6 cellular contexts compared by ENCODE assay signal in the genomic region with DNA sequence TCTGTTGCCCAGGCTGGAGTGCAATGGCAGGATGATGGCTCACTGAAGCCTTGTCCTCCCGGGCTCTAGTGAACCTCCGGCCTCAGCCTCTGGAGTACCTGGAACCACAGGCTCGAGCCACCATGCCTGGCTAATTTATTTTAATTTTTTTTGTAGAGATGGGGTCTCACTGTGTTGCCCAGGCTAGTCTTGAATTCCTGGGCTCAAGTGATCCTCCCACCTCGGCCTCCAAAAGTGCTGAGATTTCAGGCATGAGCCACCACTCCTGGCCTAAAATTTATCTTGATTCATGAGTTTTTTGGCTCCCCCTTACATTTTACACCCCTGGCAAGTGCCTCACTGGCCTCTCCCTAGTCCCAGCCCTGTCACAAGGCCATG. TPM values are rescaled to one million over a fixed set of nuclear protein-coding genes. Genes with fewer than 3 reads are reported as not detected.
DNase-seq lines count a peak whose midpoint lies in the region; ATAC-seq and TF ChIP-seq lines count a peak whose summit lies in the region.

No MANE protein-coding gene starts in this region.

- CTCF ChIA-PET in PC-3 (lab: Charles Lee), result interaction anchor here (1.0 kb wide), 1 partner anchor 17 kb away, joined by 3 read pairs; no protein-coding TSS in a partner anchor

- TSS peak; percentile 9 for BruUV-seq in PC-3 (replicated peaks; lab: Mats Ljungman, UMichigan)

- H3K9ac ChIP-seq in PC-3 (ENCODE audit: low read length) (no peak overlapping the region), endodermal cell (ENCODE audit: extremely low read depth, low read length, poor library complexity, severe bottlenecking) (no peak overlapping the region)

- H3K27ac Mint-ChIP-seq in endodermal cell, result peak overlapping the region; percentile 62

- H3K4me3 ChIP-seq in PC-3 (ENCODE audit: low read length) (no peak overlapping the region), endodermal cell (ENCODE audit: low read length) (no peak overlapping the region), spleen (no peak overlapping the region)

- no peaks in the 10 kb centered on the region for H3K9me2 ChIP-seq in PC-3 (replicated peaks; ENCODE audit: low read length)

- no peaks in the 10 kb centered on the region for H3K9me3 ChIP-seq in PC-3 (ENCODE audit: low read length)
- no peaks in the 10 kb centered on the region for H3K9me3 ChIP-seq in endodermal cell (ENCODE audit: control insufficient read depth, low read length)
- H3K9me3 ChIP-seq in spleen, result no peaks in the 10 kb centered on the region

- 85 to 95% methylated on average over 3 to 4 of the region's 4 CpGs for WGBS in endodermal cell (ENCODE audit: insufficient coverage in 1 of 2, insufficient read length in 1 of 2), 2 experiments
- WGBS in spleen, 5 donors, result 93 to 98% (median 95%) methylated on average over 4 of the region's 4 CpGs

- H3K27me3 ChIP-seq in PC-3 (ENCODE audit: low read length) (no peaks in the 10 kb centered on the region), endodermal cell (ENCODE audit: control insufficient read depth, insufficient read depth, low read length, poor library complexity, severe bottlenecking) (no peaks in the 10 kb centered on the region), spleen (replicated peaks in 1 of 7) (peaks cover 0 to 16% (median 0%) of the 10 kb centered on the region in 7 donors)

- H3K4me3 Mint-ChIP-seq in endodermal cell, result peak overlapping the region; percentile 10

- DNase-seq in PC-3, result no peak
- no peak for DNase-seq in endodermal cell
- no peak for DNase-seq in spleen
- no peak for DNase-seq in GM19240 (ENCODE audit: insufficient read length, low spot score)

- TF ChIP-seq POLR2A in spleen (IDR thresholded peaks at IDR 0.05), result no peak

- no peaks in the 10 kb centered on the region for H3K9me3 Mint-ChIP-seq in endodermal cell

- no peak overlapping the region for H3K4me2 ChIP-seq in PC-3 (ENCODE audit: low read length)

- intact Hi-C loops in PC-3 (cut with micrococcal nuclease), result loop anchor here (1.0 kb wide), 1 partner anchor 16 kb away; no protein-coding TSS in a partner anchor
- intact Hi-C loops in spleen (cut with DNase I; ENCODE audit: low total_unique reads), result no loop called here

- H3K4me1 ChIP-seq in PC-3 (ENCODE audit: insufficient read depth, low read length) (peaks cover 29% of the 10 kb centered on the region), endodermal cell (ENCODE audit: control insufficient read depth, insufficient read depth, low read length) (peaks cover 24% of the 10 kb centered on the region), spleen (peaks cover 25 to 88% (median 74%) of the 10 kb centered on the region in 6 donors)

- peaks cover 4% of the 10 kb centered on the region for H3F3A ChIP-seq in PC-3 (ENCODE audit: low read length, unreplicated experiment)

- H3K79me2 ChIP-seq in PC-3 (ENCODE audit: low read length), result peaks cover 21% of the 10 kb centered on the region

- POLR2A ChIA-PET in PC-3 (lab: Charles Lee; ENCODE audit: unreplicated experiment), result no interaction called here

- no peak overlapping the region for H2AFZ ChIP-seq in PC-3 (ENCODE audit: low read length)

- H3K36me3 ChIP-seq in PC-3 (ENCODE audit: low read depth, low read length) (no peaks in the 10 kb centered on the region), endodermal cell (ENCODE audit: control insufficient read depth, insufficient read depth, low read length) (no peaks in the 10 kb centered on the region), spleen (no peaks in the 10 kb centered on the region)

- H3K27me3 Mint-ChIP-seq in endodermal cell (ENCODE audit: insufficient read depth), result peaks cover 2% of the 10 kb centered on the region

- ATAC-seq in PC-3, result no peak
- no peak for ATAC-seq in GM18861 (IDR thresholded peaks at IDR 0.05; ENCODE audit: unreplicated experiment)
- no peak for ATAC-seq in GM18502 (IDR thresholded peaks at IDR 0.05; ENCODE audit: poor library complexity, unreplicated experiment)

- peaks cover 5% of the 10 kb centered on the region; the same call in 1 of the 2 replicates for H4K20me1 ChIP-seq in PC-3 (ENCODE audit: low read length)

- H3K27ac ChIP-seq in PC-3 (ENCODE audit: low read length), result no peak overlapping the region
- no peak overlapping the region for H3K27ac ChIP-seq in endodermal cell (ENCODE audit: low read depth, low read length)
- H3K27ac ChIP-seq in spleen, result peak overlapping the region in 5 of 8 donors; percentile 1 to 80 (median 54)

- no peaks in the 10 kb centered on the region for H3K36me3 Mint-ChIP-seq in endodermal cell (ENCODE audit: low read depth)

- H3K4me1 Mint-ChIP-seq in endodermal cell, result peaks cover 52% of the 10 kb centered on the region

- TF ChIP-seq CTCF in PC-3 (conservative IDR thresholded peaks at IDR 0.05; ENCODE audit: low read depth, low read length), result no peak
- no peak for TF ChIP-seq CTCF in endodermal cell (conservative IDR thresholded peaks at IDR 0.05)
- TF ChIP-seq CTCF in spleen (IDR thresholded peaks at IDR 0.05 in 8 of 11, conservative IDR thresholded peaks at IDR 0.05 in 3 of 11), result no peak

RNA-seq across cellular contexts. Expression of gene SLC29A1, which starts 2.5 kb away (rescaled TPM):
- total RNA-seq in PC-3 (2014; rRNA removed) (54.7 and 60.4 TPM in 2 replicates), endodermal cell (100 to 1,000 TPM; 129 to 155 TPM), spleen (10 to 100 TPM; 28.3 to 49.4 (median 33.7) TPM)
- 65.0 TPM for polyA plus RNA-seq in endodermal cell (2013, experiment 1 of 2)
- polyA plus RNA-seq in endodermal cell (2013, experiment 2 of 2), result 58.4 TPM
- 10 to 100 TPM in 1 of 3 donors, 1 to 10 TPM in 2; 8.5 to 18.4 (median 9.2) TPM for polyA plus RNA-seq in spleen

RNA-seq across cellular contexts. Expression of gene MYMX, which starts 4.2 kb away (rescaled TPM):
- total RNA-seq in PC-3 (2014; rRNA removed) (not detected in 2 replicates), endodermal cell (1 to 10 TPM; 1.7 to 1.8 TPM), spleen (1 to 10 TPM in 3 of 7 donors, under 1 TPM in 3, not detected in 1; 0.34 to 1.5 (median 0.87) TPM)
- polyA plus RNA-seq in endodermal cell (2013, experiment 1 of 2), result 1.1 TPM
- 0.83 TPM for polyA plus RNA-seq in endodermal cell (2013, experiment 2 of 2)
- 1 to 10 TPM in 1 of 3 donors, under 1 TPM in 1, not detected in 1; 0.42 to 1.4 TPM for polyA plus RNA-seq in spleen

RNA-seq across cellular contexts. Expression of gene HSP90AB1, which starts 26.0 kb away (rescaled TPM):
- total RNA-seq in PC-3 (2014; rRNA removed), result 1,280 and 1,322 TPM in 2 replicates
- 1,000 to 10,000 TPM; 1,356 to 1,422 TPM for total RNA-seq in endodermal cell
- 1,137 TPM for polyA plus RNA-seq in endodermal cell (2013, experiment 1 of 2)
- 1,046 TPM for polyA plus RNA-seq in endodermal cell (2013, experiment 2 of 2)
- total RNA-seq in spleen, result 100 to 1,000 TPM; 372 to 546 (median 415) TPM
- 100 to 1,000 TPM; 196 to 330 (median 302) TPM for polyA plus RNA-seq in spleen

RNA-seq across cellular contexts. Expression of gene SLC35B2, which starts 36.4 kb away (rescaled TPM):
- total RNA-seq in PC-3 (2014; rRNA removed) (90.6 and 109 TPM in 2 replicates), endodermal cell (10 to 100 TPM; 52.5 to 54.3 TPM), spleen (10 to 100 TPM; 22.4 to 30.4 (median 27.9) TPM)
- polyA plus RNA-seq in endodermal cell (2013, experiment 1 of 2), result 42.1 TPM
- polyA plus RNA-seq in endodermal cell (2013, experiment 2 of 2), result 39.6 TPM
- 10 to 100 TPM; 17.6 to 22.0 (median 21.7) TPM for polyA plus RNA-seq in spleen

RNA-seq across cellular contexts. Expression of gene NFKBIE, which starts 44.4 kb away (rescaled TPM):
- total RNA-seq in PC-3 (2014; rRNA removed) (7.4 and 28.7 TPM in 2 replicates), endodermal cell (10 to 100 TPM in 1 of 2 donors, 1 to 10 TPM in 1; 8.3 to 11.0 TPM), spleen (10 to 100 TPM; 32.2 to 89.7 (median 60.7) TPM)
- polyA plus RNA-seq in endodermal cell (2013, experiment 1 of 2), result 8.9 TPM
- 5.6 TPM for polyA plus RNA-seq in endodermal cell (2013, experiment 2 of 2)
- polyA plus RNA-seq in spleen, result 10 to 100 TPM; 41.3 to 49.8 (median 42.3) TPM

Comparison
In these comparisons a context has a peak if more than half of its experiments do, and no peak if none do; other contexts are left out.
1. H3K27ac ChIP-seq: peak in spleen (5 of 8); none in PC-3 (single experiment) and endodermal cell (single experiment).